1 cellular context compared by ENCODE assay signal in the genomic region with DNA sequence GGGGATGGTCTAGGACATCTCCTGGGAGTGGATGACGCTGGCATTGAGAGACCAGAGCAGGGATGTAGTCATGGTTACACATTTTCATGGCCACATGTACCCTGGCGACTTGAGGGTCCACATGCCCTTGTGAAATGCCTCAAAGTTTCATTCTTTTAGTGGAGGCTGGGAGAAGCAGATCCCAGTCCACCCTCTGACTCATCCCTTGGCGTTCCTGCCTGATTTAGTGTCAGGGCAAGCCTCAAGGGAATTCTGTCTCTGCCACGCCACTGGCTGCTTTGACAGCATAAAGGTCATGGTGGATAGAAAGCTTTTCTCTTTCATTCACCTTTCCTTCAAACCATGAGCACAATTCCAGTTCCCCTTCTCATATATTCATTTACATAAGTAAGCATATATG.
TF ChIP-seq lines count a peak whose summit lies in the region.

No MANE protein-coding gene starts in this region.

TF ChIP-seq in HepG2, 621 proteins besides CTCF, POLR2A, EP300 and RAD21:
- TF ChIP-seq ZSCAN5A (CRISPR knock-in tag; IDR thresholded peaks at IDR 0.05; ENCODE audit: borderline replicate concordance), result no peak
- no peak for TF ChIP-seq ZNF264 (CRISPR knock-in tag; IDR thresholded peaks at IDR 0.05)
- TF ChIP-seq FOSL2 (CRISPR knock-in tag; IDR thresholded peaks at IDR 0.05), result peak; percentile 58
- TF ChIP-seq DR1 (CRISPR knock-in tag; IDR thresholded peaks at IDR 0.05), result no peak
- no peak for TF ChIP-seq ZKSCAN8 (CRISPR knock-in tag; IDR thresholded peaks at IDR 0.05; ENCODE audit: borderline replicate concordance)
- TF ChIP-seq HNF4G (IDR thresholded peaks at IDR 0.05; ENCODE audit: borderline replicate concordance, low read depth, low read length), result no peak
- TF ChIP-seq HNF4G (CRISPR knock-in tag; IDR thresholded peaks at IDR 0.05; ENCODE audit: borderline replicate concordance, low read depth), result no peak
TF ChIP-seq in HepG2: peak in this region for 1.
